10 cellular contexts compared by ENCODE assay signal in genomic region chr7:5237286-5237685, GRCh38. TPM values are rescaled to one million over a fixed set of nuclear protein-coding genes. Genes with fewer than 3 reads are reported as not detected.
DNase-seq lines count a peak whose midpoint lies in the region; ATAC-seq and TF ChIP-seq lines count a peak whose summit lies in the region.
"Had no signal": no experiment of that assay in that cellular context is flagged by ENCODE, and none has a peak within 500 bp of the region (broad histone marks: within the 10 kb centered on the region; RNA-seq: fewer than 3 reads in every experiment).

No MANE protein-coding gene starts in this region.

- TF ChIP-seq POLR2A in GM18505 (IDR thresholded peaks at IDR 0.05; ENCODE audit: borderline replicate concordance, extremely low read depth, insufficient read depth, insufficient read length), result no peak

- H3K4me1 Mint-ChIP-seq in nephron progenitor cell, result peaks cover 49% of the 10 kb centered on the region
- H3K4me1 Mint-ChIP-seq in natural killer cell treated with Interleukin-12 subunit alpha and Interleukin-12 subunit beta and Interleukin-15 and Interleukin-18, amount 100 ng/mL, for 72 hours (ENCODE audit: low read depth in 2 of 2), result peaks cover 6 to 14% of the 10 kb centered on the region in 2 donors

- TF ChIP-seq CTCF in AG09319 (IDR thresholded peaks at IDR 0.05; ENCODE audit: low read depth, low read length) (no peak), nephron progenitor cell (IDR thresholded peaks at IDR 0.05) (no peak)

- H3K36me3 Mint-ChIP-seq in nephron progenitor cell (ENCODE audit: low read depth), result peaks cover 11% of the 10 kb centered on the region
- H3K36me3 Mint-ChIP-seq in natural killer cell treated with Interleukin-12 subunit alpha and Interleukin-12 subunit beta and Interleukin-15 and Interleukin-18, amount 100 ng/mL, for 72 hours, result no peaks in the 10 kb centered on the region

- H3K27me3 Mint-ChIP-seq in nephron progenitor cell (ENCODE audit: low read depth, poor library complexity), result peaks cover 24% of the 10 kb centered on the region
- H3K27me3 Mint-ChIP-seq in natural killer cell treated with Interleukin-12 subunit alpha and Interleukin-12 subunit beta and Interleukin-15 and Interleukin-18, amount 100 ng/mL, for 72 hours, result peaks cover 6 to 14% of the 10 kb centered on the region in 2 donors

- H3K27ac Mint-ChIP-seq in nephron progenitor cell, result peak overlapping the region; percentile 56
- H3K27ac Mint-ChIP-seq in natural killer cell treated with Interleukin-12 subunit alpha and Interleukin-12 subunit beta and Interleukin-15 and Interleukin-18, amount 100 ng/mL, for 72 hours, result no peak overlapping the region
- H3K27ac Mint-ChIP-seq: CD8-positive, alpha-beta T cell had no signal

- H3K9me3 Mint-ChIP-seq in nephron progenitor cell, result no peaks in the 10 kb centered on the region
- H3K9me3 Mint-ChIP-seq in natural killer cell treated with Interleukin-12 subunit alpha and Interleukin-12 subunit beta and Interleukin-15 and Interleukin-18, amount 100 ng/mL, for 72 hours, result no peaks in the 10 kb centered on the region
- H3K9me3 Mint-ChIP-seq: CD8-positive, alpha-beta T cell had no signal

- DNase-seq in AG09319 (ENCODE audit: extremely low read depth, low read depth), result peak; percentile 30
- peak; percentile 70 to 84 for DNase-seq in NOMO-1 (lab: John Stamatoyannopoulos, UW; ENCODE audit: unreplicated experiment in 2 of 2)
- DNase-seq in fibroblast of peridontal ligament (ENCODE audit: extremely low read depth), result peak; percentile 32
- DNase-seq in nephron progenitor cell, result no peak
- no peak for DNase-seq in natural killer cell treated with Interleukin-12 subunit alpha and Interleukin-12 subunit beta and Interleukin-15 and Interleukin-18, amount 100 ng/mL, for 72 hours (ENCODE audit: low spot score)
- DNase-seq in activated naive CD4-positive, alpha-beta T cell treated with anti-CD3 and anti-CD28 coated beads, Interleukin-2, amount 50 U/mL, for 16 hours, result no peak
- DNase-seq: CD8-positive, alpha-beta T cell; NCI-H1417 treated with DMSO at 0.1 percent for 48 hours had no signal

- ATAC-seq in GM18505 (IDR thresholded peaks at IDR 0.05; ENCODE audit: unreplicated experiment) (no peak), GM21786 (IDR thresholded peaks at IDR 0.05; ENCODE audit: unreplicated experiment) (no peak)
- no peak for ATAC-seq in natural killer cell treated with Interleukin-12 subunit alpha and Interleukin-12 subunit beta and Interleukin-15 and Interleukin-18, amount 100 ng/mL, for 72 hours
- ATAC-seq: CD8-positive, alpha-beta T cell had no signal

- H3K4me3 Mint-ChIP-seq in nephron progenitor cell, result no peak overlapping the region
- no peak overlapping the region for H3K4me3 Mint-ChIP-seq in natural killer cell treated with Interleukin-12 subunit alpha and Interleukin-12 subunit beta and Interleukin-15 and Interleukin-18, amount 100 ng/mL, for 72 hours
- H3K4me3 Mint-ChIP-seq: CD8-positive, alpha-beta T cell had no signal

RNA-seq across cellular contexts. Expression of gene SLC29A4, which starts 45.5 kb away (rescaled TPM):
- total RNA-seq in natural killer cell treated with Interleukin-12 subunit alpha and Interleukin-12 subunit beta and Interleukin-15 and Interleukin-18, amount 100 ng/mL, for 72 hours, result under 1 TPM; 0.11 to 0.52 TPM

RNA-seq across cellular contexts. Expression of gene WIPI2, which starts 47.3 kb away (rescaled TPM):
- 10 to 100 TPM; 41.9 to 45.1 TPM for total RNA-seq in natural killer cell treated with Interleukin-12 subunit alpha and Interleukin-12 subunit beta and Interleukin-15 and Interleukin-18, amount 100 ng/mL, for 72 hours

Comparison
In these comparisons a context has a peak if more than half of its experiments do, and no peak if none do; other contexts are left out.
1. DNase-seq: peak in AG09319 (single experiment), NOMO-1 (2 of 2) and fibroblast of peridontal ligament (single experiment); none in nephron progenitor cell (single experiment), natural killer cell treated with Interleukin-12 subunit alpha and Interleukin-12 subunit beta and Interleukin-15 and Interleukin-18, amount 100 ng/mL, for 72 hours (single experiment) and activated naive CD4-positive, alpha-beta T cell treated with anti-CD3 and anti-CD28 coated beads, Interleukin-2, amount 50 U/mL, for 16 hours (single experiment).